17 cellular contexts compared by ENCODE assay signal in genomic region chr3:194043516-194043915, GRCh38.
DNase-seq lines count a peak whose midpoint lies in the region; ATAC-seq and TF ChIP-seq lines count a peak whose summit lies in the region.
"Had no signal": no experiment of that assay in that cellular context is flagged by ENCODE, and none has a peak within 500 bp of the region (broad histone marks: within the 10 kb centered on the region; RNA-seq: fewer than 3 reads in every experiment).

No MANE protein-coding gene starts in this region.

- no peak overlapping the region for H2AFZ ChIP-seq in osteoblast (ENCODE audit: low read length)

- peaks cover 7% of the 10 kb centered on the region for H3K27me3 Mint-ChIP-seq in activated CD4-positive, alpha-beta T cell treated with anti-CD3 and anti-CD28 coated beads, Interleukin-2, amount 10 ng/mL, durations not matched to agents 7 days and 5 days

- DNase-seq in EH (ENCODE audit: low read depth): peak; percentile 58
- DNase-seq in M059J (ENCODE audit: low read depth): peak; percentile 77
- DNase-seq in dermis blood vessel endothelial cell: peak; percentile 79
- no peak for DNase-seq in osteoblast (ENCODE audit: insufficient read length, low spot score, missing footprints)
- no peak for DNase-seq in NCI-H1436 treated with DMSO at 0.1 percent for 48 hours (lab: John Stamatoyannopoulos, UW)
- DNase-seq in amniotic stem cell (lab: John Stamatoyannopoulos, UW): no peak
- no peak for DNase-seq in activated CD4-positive, alpha-beta T cell treated with anti-CD3 and anti-CD28 coated beads, Interleukin-2, amount 10 ng/mL, durations not matched to agents 7 days and 5 days
- DNase-seq: body of pancreas; CD8-positive, alpha-beta T cell; left lung; NCI-H510A; stomach; T-helper 17 cell had no signal

- H3K4me3 Mint-ChIP-seq in activated CD4-positive, alpha-beta T cell treated with anti-CD3 and anti-CD28 coated beads, Interleukin-2, amount 10 ng/mL, durations not matched to agents 7 days and 5 days: no peak overlapping the region
- H3K4me3 Mint-ChIP-seq: activated T-helper 17 cell treated with anti-CD3 and anti-CD28 coated beads, Interleukin-2, amount 50 U/mL, for 72 hours; CD8-positive, alpha-beta T cell; natural killer cell treated with Interleukin-12 subunit alpha and Interleukin-12 subunit beta and Interleukin-15 and Interleukin-18, amount 100 ng/mL, for 72 hours; T-helper 17 cell had no signal

- no peaks in the 10 kb centered on the region for H3K79me2 ChIP-seq in osteoblast (ENCODE audit: insufficient read depth, low read length)

- H3K36me3 Mint-ChIP-seq in activated CD4-positive, alpha-beta T cell treated with anti-CD3 and anti-CD28 coated beads, Interleukin-2, amount 10 ng/mL, durations not matched to agents 7 days and 5 days (ENCODE audit: low read depth): no peaks in the 10 kb centered on the region
- H3K36me3 Mint-ChIP-seq: CD8-positive, alpha-beta T cell; natural killer cell treated with Interleukin-12 subunit alpha and Interleukin-12 subunit beta and Interleukin-15 and Interleukin-18, amount 100 ng/mL, for 72 hours had no signal

- H3K27ac Mint-ChIP-seq in activated CD4-positive, alpha-beta T cell treated with anti-CD3 and anti-CD28 coated beads, Interleukin-2, amount 10 ng/mL, durations not matched to agents 7 days and 5 days: no peak overlapping the region
- H3K27ac Mint-ChIP-seq: activated T-helper 17 cell treated with anti-CD3 and anti-CD28 coated beads, Interleukin-2, amount 50 U/mL, for 72 hours; CD8-positive, alpha-beta T cell; natural killer cell treated with Interleukin-12 subunit alpha and Interleukin-12 subunit beta and Interleukin-15 and Interleukin-18, amount 100 ng/mL, for 72 hours; T-helper 17 cell had no signal

- H3K4me3 ChIP-seq in osteoblast (ENCODE audit: insufficient read depth, low read length): no peak overlapping the region
- H3K4me3 ChIP-seq: body of pancreas, left lung, right atrium auricular region, stomach had no signal

- CTCF ChIA-PET in activated CD4-positive, alpha-beta T cell treated with anti-CD3 and anti-CD28 coated beads, Interleukin-2, amount 10 ng/mL, durations not matched to agents 7 days and 5 days (lab: Charles Lee): interaction anchor here (0.6 to 1.8 kb wide), 2 partner anchors 272 to 1135 kb away, joined by 3 to 5 read pairs; no protein-coding TSS in a partner anchor

- no peaks in the 10 kb centered on the region for H3K9me3 ChIP-seq in osteoblast (ENCODE audit: low read depth, low read length)
- H3K9me3 ChIP-seq: body of pancreas, left lung, right atrium auricular region, stomach had no signal

- no peak for TF ChIP-seq CTCF in osteoblast (IDR thresholded peaks at IDR 0.05; ENCODE audit: extremely low read depth, low read depth, low read length)

- peak overlapping the region; percentile 9 for H3K4me2 ChIP-seq in osteoblast (ENCODE audit: insufficient read depth, low read length)

- H3K36me3 ChIP-seq in osteoblast (ENCODE audit: insufficient read depth, low read length): no peaks in the 10 kb centered on the region
- H3K36me3 ChIP-seq: left lung, right atrium auricular region, stomach had no signal

- peaks cover 3% of the 10 kb centered on the region for H3K4me1 Mint-ChIP-seq in activated CD4-positive, alpha-beta T cell treated with anti-CD3 and anti-CD28 coated beads, Interleukin-2, amount 10 ng/mL, durations not matched to agents 7 days and 5 days
- H3K4me1 Mint-ChIP-seq: activated T-helper 17 cell treated with anti-CD3 and anti-CD28 coated beads, Interleukin-2, amount 50 U/mL, for 72 hours had no signal

- H3K27me3 ChIP-seq in osteoblast (ENCODE audit: insufficient read depth, low read length): peaks cover 6% of the 10 kb centered on the region
- H3K27me3 ChIP-seq: body of pancreas, left lung, right atrium auricular region, stomach had no signal

- peak overlapping the region; percentile 59 for H3K27ac ChIP-seq in osteoblast (ENCODE audit: low read depth, low read length)
- H3K27ac ChIP-seq: body of pancreas, left lung, right atrium auricular region, stomach had no signal

- H3K9me3 Mint-ChIP-seq in activated CD4-positive, alpha-beta T cell treated with anti-CD3 and anti-CD28 coated beads, Interleukin-2, amount 10 ng/mL, durations not matched to agents 7 days and 5 days: no peaks in the 10 kb centered on the region
- H3K9me3 Mint-ChIP-seq: activated T-helper 17 cell treated with anti-CD3 and anti-CD28 coated beads, Interleukin-2, amount 50 U/mL, for 72 hours; CD8-positive, alpha-beta T cell; natural killer cell treated with Interleukin-12 subunit alpha and Interleukin-12 subunit beta and Interleukin-15 and Interleukin-18, amount 100 ng/mL, for 72 hours had no signal

- POLR2A ChIA-PET in activated CD4-positive, alpha-beta T cell treated with anti-CD3 and anti-CD28 coated beads, Interleukin-2, amount 10 ng/mL, durations not matched to agents 7 days and 5 days (lab: Charles Lee): no interaction called here

- no peak for ATAC-seq in HG03354 (IDR thresholded peaks at IDR 0.05; ENCODE audit: poor library complexity, severe bottlenecking, unreplicated experiment)
- ATAC-seq: activated T-helper 17 cell treated with anti-CD3 and anti-CD28 coated beads, Interleukin-2, amount 50 U/mL, for 72 hours; body of pancreas; CD8-positive, alpha-beta T cell; left lung; natural killer cell treated with Interleukin-12 subunit alpha and Interleukin-12 subunit beta and Interleukin-15 and Interleukin-18, amount 100 ng/mL, for 72 hours; T-helper 17 cell had no signal

- peaks cover 16% of the 10 kb centered on the region for H3K4me1 ChIP-seq in osteoblast (ENCODE audit: insufficient read depth, low read length)

- no peaks in the 10 kb centered on the region for H4K20me1 ChIP-seq in osteoblast (ENCODE audit: insufficient read depth, low read length)

Comparison
In these comparisons a context has a peak if more than half of its experiments do, and no peak if none do; other contexts are left out.
1. DNase-seq: peak in EH (single experiment), M059J (single experiment) and dermis blood vessel endothelial cell (single experiment); none in osteoblast (single experiment), NCI-H1436 treated with DMSO at 0.1 percent for 48 hours (single experiment), amniotic stem cell (single experiment) and activated CD4-positive, alpha-beta T cell treated with anti-CD3 and anti-CD28 coated beads, Interleukin-2, amount 10 ng/mL, durations not matched to agents 7 days and 5 days (single experiment).